ENCODE assay signal across 1 cellular context in genomic region chr1:116167625-116168276, GRCh38.
TF ChIP-seq lines count a peak whose summit lies in the region.

No MANE protein-coding gene starts in this region.

TF ChIP-seq in GM12878, 131 proteins besides CTCF, POLR2A, EP300 and RAD21 (continued from another document):
- no peak for TF ChIP-seq WRNIP1 (IDR thresholded peaks at IDR 0.05; ENCODE audit: borderline replicate concordance, low read depth, low read length)
- no peak for TF ChIP-seq E2F4 (IDR thresholded peaks at IDR 0.05; ENCODE audit: low read depth, low read length)
